20 cellular contexts compared by ENCODE assay signal in genomic region chr1:113325039-113325438, GRCh38.
DNase-seq lines count a peak whose midpoint lies in the region; ATAC-seq, FAIRE-seq and TF ChIP-seq lines count a peak whose summit lies in the region.
"Had no signal": no experiment of that assay in that cellular context is flagged by ENCODE, and none has a peak within 500 bp of the region (broad histone marks: within the 10 kb centered on the region; RNA-seq: fewer than 3 reads in every experiment).

No MANE protein-coding gene starts in this region.

- H3K4me1 Mint-ChIP-seq in GM23338: no peaks in the 10 kb centered on the region
- H3K4me1 Mint-ChIP-seq: activated CD8-positive, alpha-beta memory T cell treated with anti-CD3 and anti-CD28 coated beads, Interleukin-2, amount 10 ng/mL, durations not matched to agents 7 days and 5 days; T-cell had no signal

- no peak overlapping the region for H3K4me3 ChIP-seq in GM23338
- H3K4me3 ChIP-seq in PC-3 (ENCODE audit: low read length): no peak overlapping the region
- no peak overlapping the region for H3K4me3 ChIP-seq in H1 (ENCODE audit: extremely low read depth in 1 of 4, insufficient read depth in 2 of 4, low read depth in 3 of 4, low read length in 4 of 4)
- no peak overlapping the region for H3K4me3 ChIP-seq in osteoblast (ENCODE audit: insufficient read depth, low read length)
- H3K4me3 ChIP-seq: mucosa of descending colon, ovary, vagina had no signal

- H3K4me1 ChIP-seq in GM23338 (ENCODE audit: insufficient read depth): no peaks in the 10 kb centered on the region; the same call in 1 of the 2 replicates
- H3K4me1 ChIP-seq in PC-3 (ENCODE audit: insufficient read depth, low read length): peaks cover 44% of the 10 kb centered on the region
- H3K4me1 ChIP-seq in H1 (replicated peaks in 1 of 4; ENCODE audit: control insufficient read depth in 3 of 4, insufficient read depth in 4 of 4, low read length in 3 of 4): no peaks in the 10 kb centered on the region
- no peaks in the 10 kb centered on the region for H3K4me1 ChIP-seq in osteoblast (ENCODE audit: insufficient read depth, low read length)
- H3K4me1 ChIP-seq: BE2C, vagina had no signal

- BruUV-seq in PC-3 (replicated peaks; lab: Mats Ljungman, UMichigan): no TSS peak

- FAIRE-seq in H1 (lab: Jason Lieb, UNC): no peak

- no peak overlapping the region for H3K56ac ChIP-seq in H1 (replicated peaks; ENCODE audit: insufficient read length, low read depth, low read length)

- TF ChIP-seq CTCF in GM23338 (conservative IDR thresholded peaks at IDR 0.05; ENCODE audit: low read depth in 2 of 2) (no peak), PC-3 (conservative IDR thresholded peaks at IDR 0.05; ENCODE audit: low read depth, low read length) (no peak), H1 (IDR thresholded peaks at IDR 0.05; ENCODE audit: control extremely low read depth in 1 of 3, insufficient read depth in 1 of 3, low read depth in 1 of 3, low read length in 3 of 3) (no peak), osteoblast (IDR thresholded peaks at IDR 0.05; ENCODE audit: extremely low read depth, low read depth, low read length) (no peak), GM10248 (IDR thresholded peaks at IDR 0.05; ENCODE audit: control extremely low read depth, extremely low read depth, low read depth, missing control alignments) (no peak)

- peak overlapping the region; percentile 10; the same call in 1 of the 2 replicates for H3K27ac Mint-ChIP-seq in GM23338
- H3K27ac Mint-ChIP-seq: activated CD8-positive, alpha-beta memory T cell treated with anti-CD3 and anti-CD28 coated beads, Interleukin-2, amount 10 ng/mL, durations not matched to agents 7 days and 5 days; activated naive CD4-positive, alpha-beta T cell treated with anti-CD3 and anti-CD28 coated beads for 36 hours; T-cell had no signal

- no peaks in the 10 kb centered on the region for H3K36me3 Mint-ChIP-seq in GM23338 (ENCODE audit: low read depth)
- H3K36me3 Mint-ChIP-seq: activated CD8-positive, alpha-beta memory T cell treated with anti-CD3 and anti-CD28 coated beads, Interleukin-2, amount 10 ng/mL, durations not matched to agents 7 days and 5 days; T-cell had no signal

- no peaks in the 10 kb centered on the region for H3K79me1 ChIP-seq in H1 (ENCODE audit: low read depth, low read length)

- TF ChIP-seq RAD21 in H1 (IDR thresholded peaks at IDR 0.05 in 1 of 2, conservative IDR thresholded peaks at IDR 0.05 in 1 of 2; ENCODE audit: low read depth in 2 of 2, low read length in 2 of 2): no peak

- no peak for DNase-seq in GM23338 (ENCODE audit: low spot score)
- peak; percentile 67 for DNase-seq in PC-3
- DNase-seq in H1 (ENCODE audit: low read depth in 1 of 2, low spot score in 2 of 2): no peak
- peak; percentile 4 for DNase-seq in osteoblast (ENCODE audit: insufficient read length, low spot score, missing footprints)
- no peak for DNase-seq in KBM-7
- no peak for DNase-seq in GM10248 (ENCODE audit: extremely low spot score)
- no peak for DNase-seq in stimulated activated naive CD4-positive, alpha-beta T cell treated with Interleukin-2 at 50 U/mL for 16 hours (lab: John Stamatoyannopoulos, UW)
- DNase-seq in GM03348 (ENCODE audit: low spot score): no peak
- DNase-seq: activated CD4-positive, CD25-positive, alpha-beta regulatory T cell; activated CD8-positive, alpha-beta memory T cell treated with anti-CD3 and anti-CD28 coated beads, Interleukin-2, amount 10 ng/mL, durations not matched to agents 7 days and 5 days; activated naive CD4-positive, alpha-beta T cell treated with anti-CD3 and anti-CD28 coated beads for 36 hours; BE2C; DMS79; KG1; mucosa of descending colon; NCI-H146; NCI-H526 treated with DMSO at 0.1 percent for 48 hours; ovary; T-cell had no signal

- 85% methylated on average over 3 of the region's 3 CpGs; no CpG with 5 or more reads in 1 of the 2 experiments for WGBS in H1 (ENCODE audit: extremely low coverage in 1 of 2, insufficient coverage in 1 of 2, insufficient read length in 1 of 2, insufficient replicate concordance in 2 of 2, low coverage in 1 of 2, low lambda C conversion rate in 2 of 2, missing lambda C conversion rate in 1 of 2), 2 experiments

- H3K36me3 ChIP-seq in GM23338 (ENCODE audit: insufficient read depth): no peaks in the 10 kb centered on the region
- no peaks in the 10 kb centered on the region for H3K36me3 ChIP-seq in PC-3 (ENCODE audit: low read depth, low read length)
- H3K36me3 ChIP-seq in H1 (ENCODE audit: control insufficient read depth in 2 of 4, insufficient read depth in 4 of 4, low read length in 3 of 4): no peaks in the 10 kb centered on the region
- H3K36me3 ChIP-seq in osteoblast (ENCODE audit: insufficient read depth, low read length): no peaks in the 10 kb centered on the region
- H3K36me3 ChIP-seq: BE2C, ovary, vagina had no signal

- ATAC-seq in GM23338: no peak
- peak; percentile 48 for ATAC-seq in PC-3
- ATAC-seq: activated CD8-positive, alpha-beta memory T cell treated with anti-CD3 and anti-CD28 coated beads, Interleukin-2, amount 10 ng/mL, durations not matched to agents 7 days and 5 days; mucosa of descending colon; T-cell had no signal

- no peak overlapping the region for H2BK12ac ChIP-seq in H1 (ENCODE audit: low read depth, low read length)

- H3K23ac ChIP-seq in H1 (ENCODE audit: insufficient read length): no peak overlapping the region

- no peak overlapping the region for H2AFZ ChIP-seq in GM23338
- peak overlapping the region; percentile 82 for H2AFZ ChIP-seq in PC-3 (ENCODE audit: low read length)
- H2AFZ ChIP-seq in H1 (ENCODE audit: low read length): no peak overlapping the region
- H2AFZ ChIP-seq in osteoblast (ENCODE audit: low read length): no peak overlapping the region

- H4K5ac ChIP-seq in H1 (ENCODE audit: insufficient read length, low read depth, low read length): no peak overlapping the region

- H3K4me2 ChIP-seq in GM23338 (no peak overlapping the region), PC-3 (ENCODE audit: low read length) (peak overlapping the region; percentile 50), H1 (ENCODE audit: insufficient read depth in 1 of 2, low read depth in 2 of 2, low read length in 2 of 2) (no peak overlapping the region), osteoblast (ENCODE audit: insufficient read depth, low read length) (no peak overlapping the region)

- no peak for TF ChIP-seq POLR2A in H1 (IDR thresholded peaks at IDR 0.05; ENCODE audit: control extremely low read depth in 1 of 2, low read depth in 2 of 2, low read length in 2 of 2)

- POLR2A ChIA-PET in PC-3 (lab: Charles Lee; ENCODE audit: unreplicated experiment) (no interaction called here), H1 (lab: Charles Lee; ENCODE audit: partially characterized antibody) (interaction anchor here (0.6 kb wide), 1 partner anchor 59 kb away, joined by 3 read pairs; no protein-coding TSS in a partner anchor), GM10248 (lab: Yijun Ruan, JAX) (no interaction called here)

- H4K91ac ChIP-seq in H1 (replicated peaks; ENCODE audit: insufficient read length, low read length): no peak overlapping the region

- CTCF ChIA-PET in PC-3 (lab: Charles Lee): no interaction called here
- CTCF ChIA-PET in H1 (lab: Charles Lee; ENCODE audit: partially characterized antibody): no interaction called here
- CTCF ChIA-PET in GM10248 (lab: Yijun Ruan, JAX): no interaction called here

- no peak overlapping the region for H3K9ac ChIP-seq in PC-3 (ENCODE audit: low read length)
- H3K9ac ChIP-seq in H1 (replicated peaks in 1 of 4; ENCODE audit: extremely low read depth in 1 of 4, low read depth in 3 of 4, low read length in 3 of 4): no peak overlapping the region

- H3K9me3 ChIP-seq in PC-3 (ENCODE audit: low read length) (no peaks in the 10 kb centered on the region), H1 (ENCODE audit: insufficient read depth in 2 of 2, low read depth in 1 of 2, low read length in 1 of 2) (no peaks in the 10 kb centered on the region), osteoblast (ENCODE audit: low read depth, low read length) (no peaks in the 10 kb centered on the region)
- H3K9me3 ChIP-seq: BE2C, mucosa of descending colon, ovary, vagina had no signal

- H3K27me3 ChIP-seq in GM23338 (ENCODE audit: insufficient read depth): no peaks in the 10 kb centered on the region
- no peaks in the 10 kb centered on the region for H3K27me3 ChIP-seq in PC-3 (ENCODE audit: low read length)
- H3K27me3 ChIP-seq in H1 (replicated peaks in 1 of 4; ENCODE audit: control insufficient read depth in 3 of 4, extremely low read depth in 1 of 4, insufficient read depth in 3 of 4, low read length in 3 of 4): no peaks in the 10 kb centered on the region
- no peaks in the 10 kb centered on the region for H3K27me3 ChIP-seq in osteoblast (ENCODE audit: insufficient read depth, low read length)
- H3K27me3 ChIP-seq: BE2C, ovary, vagina had no signal

- no peak overlapping the region for H2BK5ac ChIP-seq in H1 (ENCODE audit: low read depth, low read length)

- H3K27me3 Mint-ChIP-seq in GM23338 (ENCODE audit: insufficient read depth, low read depth, poor library complexity): no peaks in the 10 kb centered on the region
- H3K27me3 Mint-ChIP-seq: activated CD8-positive, alpha-beta memory T cell treated with anti-CD3 and anti-CD28 coated beads, Interleukin-2, amount 10 ng/mL, durations not matched to agents 7 days and 5 days; T-cell had no signal

- intact Hi-C loops in PC-3 (cut with micrococcal nuclease): loop anchor here (10.0 kb wide), 1 partner anchor 350 kb away; no protein-coding TSS in a partner anchor

- TF ChIP-seq EP300 in H1 (IDR thresholded peaks at IDR 0.05; ENCODE audit: borderline replicate concordance in 1 of 2, low read depth in 2 of 2, low read length in 2 of 2): no peak

- H3F3A ChIP-seq in GM23338 (replicated peaks; ENCODE audit: low read depth) (no peaks in the 10 kb centered on the region), PC-3 (ENCODE audit: low read length, unreplicated experiment) (no peaks in the 10 kb centered on the region)

- no peak overlapping the region for H3K14ac ChIP-seq in H1 (ENCODE audit: insufficient read length)

- no peak overlapping the region for H2BK15ac ChIP-seq in H1 (ENCODE audit: low read length)

- H4K20me1 ChIP-seq in GM23338 (replicated peaks; ENCODE audit: insufficient read depth) (no peaks in the 10 kb centered on the region), PC-3 (ENCODE audit: low read length) (no peaks in the 10 kb centered on the region), H1 (replicated peaks in 1 of 2; ENCODE audit: control insufficient read depth in 1 of 2, insufficient read depth in 2 of 2, low read length in 2 of 2) (no peaks in the 10 kb centered on the region), osteoblast (ENCODE audit: insufficient read depth, low read length) (no peaks in the 10 kb centered on the region)

- no peak overlapping the region for H3K4ac ChIP-seq in H1 (replicated peaks; ENCODE audit: insufficient read length, low read depth, low read length)

- H3K9me2 ChIP-seq in GM23338 (ENCODE audit: insufficient read depth): peaks cover 21% of the 10 kb centered on the region; the same call in 1 of the 2 replicates
- no peaks in the 10 kb centered on the region for H3K9me2 ChIP-seq in PC-3 (replicated peaks; ENCODE audit: low read length)

- H3K23me2 ChIP-seq in H1 (ENCODE audit: low read depth, low read length): no peaks in the 10 kb centered on the region

- no peak overlapping the region for H3K27ac ChIP-seq in GM23338 (ENCODE audit: low read depth)
- H3K27ac ChIP-seq in PC-3 (ENCODE audit: low read length): peak overlapping the region; percentile 47
- H3K27ac ChIP-seq in H1 (ENCODE audit: low read depth, low read length): no peak overlapping the region
- H3K27ac ChIP-seq in osteoblast (ENCODE audit: low read depth, low read length): no peak overlapping the region
- H3K27ac ChIP-seq: ovary, vagina had no signal

- H2BK20ac ChIP-seq in H1 (ENCODE audit: low read length): no peak overlapping the region

- no peaks in the 10 kb centered on the region for H3K9me3 Mint-ChIP-seq in GM23338
- H3K9me3 Mint-ChIP-seq: activated naive CD4-positive, alpha-beta T cell treated with anti-CD3 and anti-CD28 coated beads for 36 hours; T-cell had no signal

- no peak overlapping the region for H4K8ac ChIP-seq in H1 (ENCODE audit: extremely low read depth, insufficient read depth, low read length)

- no peaks in the 10 kb centered on the region for H3K79me2 ChIP-seq in GM23338 (replicated peaks; ENCODE audit: insufficient read depth)
- H3K79me2 ChIP-seq in PC-3 (ENCODE audit: low read length): no peaks in the 10 kb centered on the region
- H3K79me2 ChIP-seq in H1 (ENCODE audit: control insufficient read depth in 1 of 2, insufficient read depth in 2 of 2, low read length in 2 of 2): no peaks in the 10 kb centered on the region
- H3K79me2 ChIP-seq in osteoblast (ENCODE audit: insufficient read depth, low read length): no peaks in the 10 kb centered on the region

- no peak overlapping the region for H2AK5ac ChIP-seq in H1 (ENCODE audit: low read depth, low read length)

- no peak overlapping the region for H3K4me3 Mint-ChIP-seq in GM23338
- H3K4me3 Mint-ChIP-seq: activated CD8-positive, alpha-beta memory T cell treated with anti-CD3 and anti-CD28 coated beads, Interleukin-2, amount 10 ng/mL, durations not matched to agents 7 days and 5 days; activated naive CD4-positive, alpha-beta T cell treated with anti-CD3 and anti-CD28 coated beads for 36 hours; T-cell had no signal

- no peak overlapping the region for H2BK120ac ChIP-seq in H1 (replicated peaks; ENCODE audit: low read depth, low read length)

- in situ Hi-C loops in KBM-7 (cut with MboI; ENCODE audit: low pct_unique_long_range_greater_than_20kb, low sequenced_read_pairs): no loop called here

- H3K18ac ChIP-seq in H1 (ENCODE audit: extremely low read depth, low read length): no peak overlapping the region

Comparison
In these comparisons a context has a peak if more than half of its experiments do, and no peak if none do; other contexts are left out.
1. DNase-seq: peak in PC-3 (single experiment) and osteoblast (single experiment); none in GM23338 (single experiment), H1 (0 of 2), KBM-7 (single experiment), GM10248 (single experiment), stimulated activated naive CD4-positive, alpha-beta T cell treated with Interleukin-2 at 50 U/mL for 16 hours (single experiment) and GM03348 (single experiment).